In genomic region chr1:71510725-71511124, GRCh38 we compare ENCODE assay signal across 31 cellular contexts.
"Had no signal": no experiment of that assay in that cellular context is flagged by ENCODE, and none has a peak within 500 bp of the region (broad histone marks: within the 10 kb centered on the region; RNA-seq: fewer than 3 reads in every experiment).

No MANE protein-coding gene starts in this region.

- H3K4me3 Mint-ChIP-seq: effector memory CD8-positive, alpha-beta T cell; immature natural killer cell; memory B cell; naive B cell; natural killer cell treated with Interleukin-12 subunit alpha and Interleukin-12 subunit beta and Interleukin-15 and Interleukin-18, amount 100 ng/mL, for 72 hours; neural crest cell; stimulated activated naive CD8-positive, alpha-beta T cell treated with anti-CD3 and anti-CD28 coated beads, Interleukin-15, amount 100 ng/mL, for 72 hours had no signal

- DNase-seq: cortex of kidney; effector memory CD8-positive, alpha-beta T cell; erythroblast; esophagus squamous epithelium; foreskin melanocyte; glutamatergic neuron; hypothalamus; immature natural killer cell; islet precursor cell; kidney glomerular epithelial cell; left colon; left ventricle myocardium superior; naive B cell; stimulated activated CD4-positive, alpha-beta T cell treated with anti-CD3 and anti-CD28 coated beads, Interleukin-12 subunit alpha, Interleukin-12 subunit beta, amount 100 ng/mL, for 4 hours; stimulated activated CD4-positive, alpha-beta T cell treated with anti-CD3 and anti-CD28 coated beads, Interleukin-1b, Interleukin-23, amount 100 ng/mL, for 48 hours; stimulated activated CD4-positive, alpha-beta T cell treated with anti-CD3 and anti-CD28 coated beads, Interleukin-4, amount 100 ng/mL, for 1 hour; stimulated activated CD8-positive, alpha-beta memory T cell treated with anti-CD3 and anti-CD28 coated beads, Interleukin-4, amount 100 ng/mL, for 48 hours; stimulated activated naive CD4-positive, alpha-beta T cell; stimulated activated naive CD8-positive, alpha-beta T cell treated with anti-CD3 and anti-CD28 coated beads, Interleukin-15, amount 100 ng/mL, for 72 hours; trophoblast cell had no signal

- H3K36me3 ChIP-seq: esophagus squamous epithelium, neutrophil, prostate gland, right atrium auricular region, suprapubic skin had no signal

- H3K36me3 Mint-ChIP-seq: memory B cell; naive B cell; natural killer cell treated with Interleukin-12 subunit alpha and Interleukin-12 subunit beta and Interleukin-15 and Interleukin-18, amount 100 ng/mL, for 72 hours had no signal

- H3K9ac ChIP-seq: parathyroid adenoma had no signal

- H3K9me3 Mint-ChIP-seq: stimulated activated naive CD8-positive, alpha-beta T cell treated with anti-CD3 and anti-CD28 coated beads, Interleukin-15, amount 100 ng/mL, for 72 hours had no signal

- H3K4me1 ChIP-seq: esophagus squamous epithelium, parathyroid adenoma, prostate gland, right atrium auricular region, suprapubic skin had no signal

- H2AFZ ChIP-seq: parathyroid adenoma had no signal

- H3K27ac Mint-ChIP-seq: effector memory CD8-positive, alpha-beta T cell; immature natural killer cell; memory B cell; naive B cell; natural killer cell treated with Interleukin-12 subunit alpha and Interleukin-12 subunit beta and Interleukin-15 and Interleukin-18, amount 100 ng/mL, for 72 hours had no signal

- H3K27ac ChIP-seq: esophagus squamous epithelium, neutrophil, parathyroid adenoma, prostate gland, right atrium auricular region, suprapubic skin had no signal

- H3K9me3 ChIP-seq: esophagus squamous epithelium, neutrophil, prostate gland, right atrium auricular region, suprapubic skin had no signal

- H3K4me1 Mint-ChIP-seq: immature natural killer cell; memory B cell; naive B cell; neural crest cell; stimulated activated naive CD8-positive, alpha-beta T cell treated with anti-CD3 and anti-CD28 coated beads, Interleukin-15, amount 100 ng/mL, for 72 hours had no signal

- ATAC-seq: effector memory CD8-positive, alpha-beta T cell; left ventricle myocardium superior; natural killer cell treated with Interleukin-12 subunit alpha and Interleukin-12 subunit beta and Interleukin-15 and Interleukin-18, amount 100 ng/mL, for 72 hours; sciatic nerve; stimulated activated naive CD8-positive, alpha-beta T cell treated with anti-CD3 and anti-CD28 coated beads, Interleukin-15, amount 100 ng/mL, for 72 hours had no signal

- H3K4me3 ChIP-seq: esophagus squamous epithelium, lung, prostate gland, right atrium auricular region, smooth muscle cell, suprapubic skin had no signal

- H3K27me3 ChIP-seq: esophagus squamous epithelium, neutrophil, right atrium auricular region, suprapubic skin had no signal

- H3K79me2 ChIP-seq: parathyroid adenoma had no signal

- H3K4me2 ChIP-seq: smooth muscle cell had no signal

- H3K27me3 Mint-ChIP-seq: effector memory CD8-positive, alpha-beta T cell; memory B cell; naive B cell; natural killer cell treated with Interleukin-12 subunit alpha and Interleukin-12 subunit beta and Interleukin-15 and Interleukin-18, amount 100 ng/mL, for 72 hours; stimulated activated naive CD8-positive, alpha-beta T cell treated with anti-CD3 and anti-CD28 coated beads, Interleukin-15, amount 100 ng/mL, for 72 hours had no signal
